In genomic region chr17:32141690-32142037, GRCh38 we compare ENCODE assay signal across 8 cellular contexts. TPM values are rescaled to one million over a fixed set of nuclear protein-coding genes. Genes with fewer than 3 reads are reported as not detected.
DNase-seq lines count a peak whose midpoint lies in the region; ATAC-seq, FAIRE-seq and TF ChIP-seq lines count a peak whose summit lies in the region.

No MANE protein-coding gene starts in this region.

- peak overlapping the region in 1 of 4 experiments; percentile 50; a peak in 3 of 7 replicates for H3K9ac ChIP-seq in H1 (replicated peaks in 1 of 4; ENCODE audit: extremely low read depth in 1 of 4, low read depth in 3 of 4, low read length in 3 of 4)

- H3K4me3 ChIP-seq in BJ (ENCODE audit: low read depth, low read length) (peak overlapping the region; percentile 75), NB4 (ENCODE audit: low read depth, low read length) (peak overlapping the region; percentile 85), H1 (ENCODE audit: extremely low read depth in 1 of 4, insufficient read depth in 2 of 4, low read depth in 3 of 4, low read length in 4 of 4) (peak overlapping the region; percentile 76 to 89 (median 85))

- H3K27me3 ChIP-seq in BJ (ENCODE audit: control insufficient read depth, insufficient read depth, low read length) (no peaks in the 10 kb centered on the region), H1 (replicated peaks in 1 of 4; ENCODE audit: control insufficient read depth in 3 of 4, extremely low read depth in 1 of 4, insufficient read depth in 3 of 4, low read length in 3 of 4) (no peaks in the 10 kb centered on the region)

- H3K79me2 ChIP-seq in H1 (ENCODE audit: control insufficient read depth in 1 of 2, insufficient read depth in 2 of 2, low read length in 2 of 2): peaks cover 0 to 30% of the 10 kb centered on the region in 2 experiments; a peak in 3 of 4 replicates

- TF ChIP-seq EP300 in H1 (IDR thresholded peaks at IDR 0.05; ENCODE audit: borderline replicate concordance in 1 of 2, low read depth in 2 of 2, low read length in 2 of 2): no peak

- no peak overlapping the region for H2AK5ac ChIP-seq in H1 (ENCODE audit: low read depth, low read length)

- no peak overlapping the region; the same call in 1 of the 2 replicates for H3K18ac ChIP-seq in H1 (ENCODE audit: extremely low read depth, low read length)

- H3K9me3 Mint-ChIP-seq in nephron: no peaks in the 10 kb centered on the region

- peak overlapping the region; percentile 84 to 97 (median 95) for H3K27ac Mint-ChIP-seq in nephron

- POLR2A ChIA-PET in BJ (lab: Charles Lee) (no interaction called here), H1 (lab: Charles Lee; ENCODE audit: partially characterized antibody) (interaction anchor here (1.2 to 1.7 kb wide), 3 partner anchors 16 to 183 kb away, joined by 3 to 5 read pairs (median 4); partner anchors contain the start of gene LRRC37B)

- FAIRE-seq in H1 (lab: Jason Lieb, UNC) (no peak), GM12892 (lab: Jason Lieb, UNC) (no peak)

- no peak for TF ChIP-seq RAD21 in H1 (IDR thresholded peaks at IDR 0.05 in 1 of 2, conservative IDR thresholded peaks at IDR 0.05 in 1 of 2; ENCODE audit: low read depth in 2 of 2, low read length in 2 of 2)

- H3K9me3 ChIP-seq in H1 (ENCODE audit: insufficient read depth in 2 of 2, low read depth in 1 of 2, low read length in 1 of 2): no peaks in the 10 kb centered on the region

- no peaks in the 10 kb centered on the region for H3K27me3 Mint-ChIP-seq in nephron (ENCODE audit: low read depth)

- no peak overlapping the region for H2BK20ac ChIP-seq in H1 (ENCODE audit: low read length)

- ATAC-seq in GM21515 (IDR thresholded peaks at IDR 0.05; ENCODE audit: unreplicated experiment): no peak

- H3K56ac ChIP-seq in H1 (replicated peaks; ENCODE audit: insufficient read length, low read depth, low read length): peak overlapping the region; percentile 32

- TF ChIP-seq POLR2A in NB4 (IDR thresholded peaks at IDR 0.05; ENCODE audit: extremely low read depth, insufficient read length): no peak
- no peak for TF ChIP-seq POLR2A in H1 (IDR thresholded peaks at IDR 0.05; ENCODE audit: control extremely low read depth in 1 of 2, low read depth in 2 of 2, low read length in 2 of 2)
- no peak for TF ChIP-seq POLR2A in GM12892 (IDR thresholded peaks at IDR 0.05; ENCODE audit: low read depth, low read length)

- no peaks in the 10 kb centered on the region for H3K4me1 ChIP-seq in H1 (replicated peaks in 1 of 4; ENCODE audit: control insufficient read depth in 3 of 4, insufficient read depth in 4 of 4, low read length in 3 of 4)

- no peaks in the 10 kb centered on the region for H3K36me3 Mint-ChIP-seq in nephron (ENCODE audit: low read depth)

- CTCF ChIA-PET in BJ (lab: Yijun Ruan, JAX) (interaction anchor here (1.0 to 4.1 kb wide), 6 partner anchors 8 to 134 kb away, joined by 3 to 28 read pairs (median 4); partner anchors contain the start of gene LRRC37B), H1 (lab: Charles Lee; ENCODE audit: partially characterized antibody) (interaction anchor here (1.4 to 1.7 kb wide), 2 partner anchors 31 to 134 kb away, joined by 4 to 6 read pairs; partner anchors contain the start of gene LRRC37B)

- no peak overlapping the region for H2BK15ac ChIP-seq in H1 (ENCODE audit: low read length)

- TF ChIP-seq CTCF in BJ (IDR thresholded peaks at IDR 0.05; ENCODE audit: insufficient read depth, low read depth, low read length) (no peak), NB4 (IDR thresholded peaks at IDR 0.05; ENCODE audit: low read depth, low read length) (no peak), H1 (IDR thresholded peaks at IDR 0.05; ENCODE audit: control extremely low read depth in 1 of 3, insufficient read depth in 1 of 3, low read depth in 1 of 3, low read length in 3 of 3) (no peak), nephron (IDR thresholded peaks at IDR 0.05; ENCODE audit: unreplicated experiment in 3 of 3) (no peak)

- peak overlapping the region; percentile 78 to 86 (median 84) for H3K4me3 Mint-ChIP-seq in nephron

- H2BK12ac ChIP-seq in H1 (ENCODE audit: low read depth, low read length): no peak overlapping the region

- H2AFZ ChIP-seq in H1 (ENCODE audit: low read length): peak overlapping the region; percentile 98

- 46% methylated on average over 12 of the region's 12 CpGs; no CpG with 5 or more reads in 1 of the 2 experiments for WGBS in H1 (ENCODE audit: extremely low coverage in 1 of 2, insufficient coverage in 1 of 2, insufficient read length in 1 of 2, insufficient replicate concordance in 2 of 2, low coverage in 1 of 2, low lambda C conversion rate in 2 of 2, missing lambda C conversion rate in 1 of 2), 2 experiments

- no peak for DNase-seq in BJ (ENCODE audit: low read depth)
- no peak for DNase-seq in NB4 (ENCODE audit: low read depth)
- DNase-seq in H1 (ENCODE audit: low read depth in 1 of 2, low spot score in 2 of 2): no peak
- DNase-seq in activated CD4-positive, CD25-positive, alpha-beta regulatory T cell (lab: John Stamatoyannopoulos, UW): no peak
- DNase-seq in NCI-H1105 treated with DMSO at 0.1 percent for 48 hours (lab: John Stamatoyannopoulos, UW): no peak
- no peak for DNase-seq in GM12892 (ENCODE audit: insufficient read length)

- H4K20me1 ChIP-seq in H1 (replicated peaks in 1 of 2; ENCODE audit: control insufficient read depth in 1 of 2, insufficient read depth in 2 of 2, low read length in 2 of 2): no peaks in the 10 kb centered on the region

- no peak overlapping the region for H4K91ac ChIP-seq in H1 (replicated peaks; ENCODE audit: insufficient read length, low read length)

- H3K4ac ChIP-seq in H1 (replicated peaks; ENCODE audit: insufficient read length, low read depth, low read length): peak overlapping the region; percentile 44

- H4K8ac ChIP-seq in H1 (ENCODE audit: extremely low read depth, insufficient read depth, low read length): no peak overlapping the region

- H3K79me1 ChIP-seq in H1 (ENCODE audit: low read depth, low read length): peaks cover 6% of the 10 kb centered on the region; the same call in 1 of the 2 replicates

- 0 out of 2 replicates have a peak overlapping the region, but pooled peaks have one; percentile 4 for H2BK5ac ChIP-seq in H1 (ENCODE audit: low read depth, low read length)

- peaks cover 3% of the 10 kb centered on the region; the same call in 1 of the 2 replicates for H3K23me2 ChIP-seq in H1 (ENCODE audit: low read depth, low read length)

- peak overlapping the region; percentile 93 for H4K5ac ChIP-seq in H1 (ENCODE audit: insufficient read length, low read depth, low read length)

- peaks cover 22% of the 10 kb centered on the region for H3K4me1 Mint-ChIP-seq in nephron

- H3K36me3 ChIP-seq in BJ (ENCODE audit: control insufficient read depth, insufficient read depth, low read length) (no peaks in the 10 kb centered on the region), H1 (ENCODE audit: control insufficient read depth in 2 of 4, insufficient read depth in 4 of 4, low read length in 3 of 4) (no peaks in the 10 kb centered on the region)

- no peak overlapping the region for H3K14ac ChIP-seq in H1 (ENCODE audit: insufficient read length)

- peak overlapping the region; percentile 48 to 86 for H3K4me2 ChIP-seq in H1 (ENCODE audit: insufficient read depth in 1 of 2, low read depth in 2 of 2, low read length in 2 of 2)

- no peak overlapping the region for H2BK120ac ChIP-seq in H1 (replicated peaks; ENCODE audit: low read depth, low read length)

- H3K27ac ChIP-seq in H1 (ENCODE audit: low read depth, low read length): no peak overlapping the region

- H3K23ac ChIP-seq in H1 (ENCODE audit: insufficient read length): no peak overlapping the region

TF ChIP-seq in H1, 55 proteins besides CTCF, POLR2A, EP300 and RAD21 (continues in another document):
- TF ChIP-seq CBX8 (IDR thresholded peaks at IDR 0.05; ENCODE audit: borderline replicate concordance, low read depth, low read length) (no peak), RFX5 (IDR thresholded peaks at IDR 0.05; ENCODE audit: borderline replicate concordance, low read depth, low read length) (no peak), BCL11A (IDR thresholded peaks at IDR 0.05; ENCODE audit: low read depth in 2 of 2, low read length in 2 of 2) (no peak), GTF2F1 (IDR thresholded peaks at IDR 0.05; ENCODE audit: borderline replicate concordance, low read depth, low read length) (no peak), SIN3A (conservative IDR thresholded peaks at IDR 0.05 in 1 of 2, IDR thresholded peaks at IDR 0.05 in 1 of 2; ENCODE audit: low read depth in 1 of 2, low read length in 2 of 2) (no peak), SP4 (IDR thresholded peaks at IDR 0.05; ENCODE audit: low read length) (no peak), CTBP2 (IDR thresholded peaks at IDR 0.05; ENCODE audit: borderline replicate concordance, insufficient read depth, insufficient read length, low read length) (no peak), E2F6 (IDR thresholded peaks at IDR 0.05) (no peak), POLR2AphosphoS5 (IDR thresholded peaks at IDR 0.05; ENCODE audit: low read depth, low read length) (no peak), USF2 (IDR thresholded peaks at IDR 0.05; ENCODE audit: low read length) (no peak), CHD1 (IDR thresholded peaks at IDR 0.05; ENCODE audit: low read depth, low read length) (no peak)

RNA-seq across cellular contexts. Expression of gene RHOT1, which starts 0.6 kb away (rescaled TPM):
- 27.4 and 46.3 TPM in 2 replicates for polyA plus RNA-seq in BJ (2011; rRNA removed)
- polyA minus RNA-seq in BJ (2011; rRNA and poly(A)+ RNA removed): 20.0 and 22.7 TPM in 2 replicates
- total RNA-seq in H1 (2021; fragmentation: NEBNext Ultra II Directional; extraction: Animal tissue kit (Norgen Biotek cat#: 25700)): 30.6 and 34.2 TPM in 2 replicates
- polyA plus RNA-seq in H1 (2011; rRNA removed): 18.4 and 38.2 TPM in 2 replicates
- 45.7 TPM for polyA plus RNA-seq in H1 (2011; cell fraction: cytosol; rRNA removed)
- polyA plus RNA-seq in H1 (2011; cell fraction: nucleus; rRNA removed): 13.9 TPM
- polyA plus RNA-seq in H1 (2012, experiment 1 of 2): 15.7 to 35.2 TPM (median 19.5 TPM) in 4 replicates
- 3.7 TPM for polyA plus RNA-seq in H1 (2012, experiment 2 of 2)
- 27.4 TPM for polyA plus RNA-seq in H1 (2013, experiment 1 of 2)
- polyA plus RNA-seq in H1 (2013, experiment 2 of 2): 28.2 TPM
- polyA minus RNA-seq in H1 (2011; rRNA and poly(A)+ RNA removed): 44.4 and 59.6 TPM in 2 replicates
- 25.5 TPM for polyA minus RNA-seq in H1 (2011; cell fraction: cytosol; rRNA and poly(A)+ RNA removed)
- 58.2 TPM for polyA minus RNA-seq in H1 (2011; cell fraction: nucleus; rRNA and poly(A)+ RNA removed)
- 29.7 TPM for polyA plus RNA-seq in GM12892 (2012; ENCODE audit: missing spikeins)
